Comparison of ENCODE assay signal across 31 cellular contexts in the genomic region with DNA sequence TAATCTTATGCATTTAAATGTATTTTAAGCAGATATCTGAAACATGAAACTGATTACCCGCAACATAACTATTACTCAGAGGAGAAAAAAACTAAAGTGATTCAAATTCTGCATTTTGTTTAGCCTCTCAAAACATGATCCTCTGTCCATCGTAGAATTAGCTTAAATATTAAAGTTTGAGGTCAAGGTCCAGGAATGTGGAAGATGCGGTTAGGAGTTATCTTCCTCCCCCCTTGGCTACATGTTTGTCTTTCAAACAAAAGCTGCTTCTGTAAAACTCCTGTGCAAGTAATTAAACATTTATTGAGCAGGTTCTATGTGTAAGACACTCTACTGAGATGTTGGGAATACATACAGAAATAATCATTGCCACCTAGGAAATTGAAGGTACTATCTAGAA.
"Had no signal": no experiment of that assay in that cellular context is flagged by ENCODE, and none has a peak within 500 bp of the region (broad histone marks: within the 10 kb centered on the region; RNA-seq: fewer than 3 reads in every experiment).

No MANE protein-coding gene starts in this region.

- H3K36me3 ChIP-seq: ascending aorta, breast epithelium, cardiac muscle cell, colonic mucosa, esophagus squamous epithelium, gastroesophageal sphincter had no signal

- H3K4me1 ChIP-seq: ascending aorta, breast epithelium, colonic mucosa, esophagus squamous epithelium, gastroesophageal sphincter had no signal

- H3K9me3 Mint-ChIP-seq: activated CD4-positive, alpha-beta memory T cell treated with anti-CD3 and anti-CD28 coated beads for 36 hours; activated CD4-positive, alpha-beta T cell treated with anti-CD3 and anti-CD28 coated beads, Interleukin-2, amount 10 ng/mL, durations not matched to agents 24 days and 14 days; activated naive CD4-positive, alpha-beta T cell treated with anti-CD3 and anti-CD28 coated beads, Interleukin-2, amount 50 U/mL, for 24 hours; activated naive CD8-positive, alpha-beta T cell treated with anti-CD3 and anti-CD28 coated beads for 36 hours; activated naive CD8-positive, alpha-beta T cell treated with anti-CD3 and anti-CD28 coated beads, Interleukin-2, amount 50 U/mL, for 24 hours; activated T-helper 1 cell treated with anti-CD3 and anti-CD28 coated beads, Interleukin-12 subunit alpha, Interleukin-12 subunit beta, Interleukin-2, Interleukin-4 antibody, amounts not matched to agents 30 ng/mL and 10 ng/mL and 1 ng/mL, durations not matched to agents 14 hours and 24 hours and 36 hours; brain had no signal

- H3K4me3 ChIP-seq: ascending aorta, breast epithelium, cardiac muscle cell, colonic mucosa, esophagus squamous epithelium, gastroesophageal sphincter had no signal

- H3K36me3 Mint-ChIP-seq: activated CD4-positive, alpha-beta memory T cell treated with anti-CD3 and anti-CD28 coated beads for 36 hours; activated CD8-positive, alpha-beta memory T cell treated with anti-CD3 and anti-CD28 coated beads, Interleukin-2, amount 10 ng/mL, durations not matched to agents 7 days and 5 days; activated naive CD4-positive, alpha-beta T cell treated with anti-CD3 and anti-CD28 coated beads, Interleukin-2, amount 50 U/mL, for 24 hours; activated naive CD8-positive, alpha-beta T cell treated with anti-CD3 and anti-CD28 coated beads for 36 hours; brain had no signal

- ATAC-seq: activated CD4-positive, alpha-beta T cell treated with anti-CD3 and anti-CD28 coated beads for 36 hours; activated CD8-positive, alpha-beta memory T cell treated with anti-CD3 and anti-CD28 coated beads, Interleukin-2, amount 10 ng/mL, durations not matched to agents 7 days and 5 days; activated CD8-positive, alpha-beta T cell treated with anti-CD3 and anti-CD28 coated beads, Interleukin-2, amount 10 ng/mL, durations not matched to agents 7 days and 5 days; activated naive CD8-positive, alpha-beta T cell treated with anti-CD3 and anti-CD28 coated beads, Interleukin-2, amount 50 U/mL, for 24 hours; gastroesophageal sphincter had no signal

- H3K27me3 ChIP-seq: ascending aorta, breast epithelium, cardiac muscle cell, colonic mucosa, esophagus squamous epithelium, gastroesophageal sphincter had no signal

- DNase-seq: activated CD4-positive, alpha-beta memory T cell treated with anti-CD3 and anti-CD28 coated beads for 36 hours; activated CD4-positive, alpha-beta T cell treated with anti-CD3 and anti-CD28 coated beads for 36 hours; activated CD4-positive, alpha-beta T cell treated with anti-CD3 and anti-CD28 coated beads, Interleukin-2, amount 10 ng/mL, durations not matched to agents 24 days and 14 days; activated CD4-positive, CD25-positive, alpha-beta regulatory T cell; activated CD4-positive, CD25-positive, alpha-beta regulatory T cell treated with anti-CD3 and anti-CD28 coated beads, Interleukin-2, amount 50 U/mL, for 72 hours; activated CD8-positive, alpha-beta memory T cell treated with anti-CD3 and anti-CD28 coated beads, Interleukin-2, amount 10 ng/mL, durations not matched to agents 7 days and 5 days; activated CD8-positive, alpha-beta memory T cell treated with anti-CD3 and anti-CD28 coated beads, Interleukin-2, amount 50 U/mL, for 4 hours; activated CD8-positive, alpha-beta T cell treated with anti-CD3 and anti-CD28 coated beads, Interleukin-2, amount 10 ng/mL, durations not matched to agents 7 days and 5 days; activated effector memory CD4-positive, alpha-beta T cell treated with anti-CD3 and anti-CD28 coated beads, Interleukin-2, amount 50 U/mL, for 16 hours; activated naive CD4-positive, alpha-beta T cell treated with anti-CD3 and anti-CD28 coated beads for 36 hours; activated naive CD8-positive, alpha-beta T cell treated with anti-CD3 and anti-CD28 coated beads for 36 hours; activated naive CD8-positive, alpha-beta T cell treated with anti-CD3 and anti-CD28 coated beads, Interleukin-2, amount 50 U/mL, for 24 hours; activated T-cell treated with anti-CD3 and anti-CD28 coated beads, Interleukin-2, amount 50 U/mL, for 1 hour; activated T-cell treated with anti-CD3 and anti-CD28 coated beads, Interleukin-2, amount 50 U/mL, for 48 hours; central memory CD4-positive, alpha-beta T cell; cerebellar nuclear complex; colonic mucosa; effector CD8-positive, alpha-beta T cell; esophagus squamous epithelium; foreskin melanocyte; head of caudate nucleus; T-helper 2 cell had no signal

- H3K27me3 Mint-ChIP-seq: activated CD4-positive, alpha-beta memory T cell treated with anti-CD3 and anti-CD28 coated beads for 36 hours; activated CD4-positive, alpha-beta T cell treated with anti-CD3 and anti-CD28 coated beads for 36 hours; activated CD4-positive, alpha-beta T cell treated with anti-CD3 and anti-CD28 coated beads, Interleukin-2, amount 10 ng/mL, durations not matched to agents 24 days and 14 days; activated CD8-positive, alpha-beta memory T cell treated with anti-CD3 and anti-CD28 coated beads, Interleukin-2, amount 10 ng/mL, durations not matched to agents 7 days and 5 days; activated naive CD4-positive, alpha-beta T cell treated with anti-CD3 and anti-CD28 coated beads, Interleukin-2, amount 50 U/mL, for 24 hours; activated naive CD8-positive, alpha-beta T cell treated with anti-CD3 and anti-CD28 coated beads for 36 hours; activated naive CD8-positive, alpha-beta T cell treated with anti-CD3 and anti-CD28 coated beads, Interleukin-2, amount 50 U/mL, for 24 hours; brain had no signal

- H3K27ac ChIP-seq: ascending aorta, breast epithelium, cardiac muscle cell, colonic mucosa, epithelial cell of prostate, esophagus squamous epithelium, gastroesophageal sphincter had no signal

- H3K4me1 Mint-ChIP-seq: activated CD4-positive, alpha-beta T cell treated with anti-CD3 and anti-CD28 coated beads for 36 hours; activated CD4-positive, alpha-beta T cell treated with anti-CD3 and anti-CD28 coated beads, Interleukin-2, amount 10 ng/mL, durations not matched to agents 24 days and 14 days; activated CD8-positive, alpha-beta memory T cell treated with anti-CD3 and anti-CD28 coated beads, Interleukin-2, amount 10 ng/mL, durations not matched to agents 7 days and 5 days; activated naive CD4-positive, alpha-beta T cell treated with anti-CD3 and anti-CD28 coated beads, Interleukin-2, amount 50 U/mL, for 24 hours; activated naive CD8-positive, alpha-beta T cell treated with anti-CD3 and anti-CD28 coated beads for 36 hours; activated naive CD8-positive, alpha-beta T cell treated with anti-CD3 and anti-CD28 coated beads, Interleukin-2, amount 50 U/mL, for 24 hours; brain had no signal

- H3K27ac Mint-ChIP-seq: activated CD4-positive, alpha-beta memory T cell treated with anti-CD3 and anti-CD28 coated beads for 36 hours; activated CD4-positive, alpha-beta T cell treated with anti-CD3 and anti-CD28 coated beads for 36 hours; activated CD4-positive, alpha-beta T cell treated with anti-CD3 and anti-CD28 coated beads, Interleukin-2, amount 10 ng/mL, durations not matched to agents 24 days and 14 days; activated CD8-positive, alpha-beta memory T cell treated with anti-CD3 and anti-CD28 coated beads, Interleukin-2, amount 10 ng/mL, durations not matched to agents 7 days and 5 days; activated CD8-positive, alpha-beta T cell treated with anti-CD3 and anti-CD28 coated beads, Interleukin-2, amount 10 ng/mL, durations not matched to agents 7 days and 5 days; activated naive CD4-positive, alpha-beta T cell treated with anti-CD3 and anti-CD28 coated beads for 36 hours; activated naive CD4-positive, alpha-beta T cell treated with anti-CD3 and anti-CD28 coated beads, Interleukin-2, amount 50 U/mL, for 24 hours; activated naive CD8-positive, alpha-beta T cell treated with anti-CD3 and anti-CD28 coated beads for 36 hours; activated naive CD8-positive, alpha-beta T cell treated with anti-CD3 and anti-CD28 coated beads, Interleukin-2, amount 50 U/mL, for 24 hours; activated T-helper 1 cell treated with anti-CD3 and anti-CD28 coated beads, Interleukin-12 subunit alpha, Interleukin-12 subunit beta, Interleukin-2, Interleukin-4 antibody, amounts not matched to agents 30 ng/mL and 10 ng/mL and 1 ng/mL, durations not matched to agents 14 hours and 24 hours and 36 hours; activated T-helper 2 cell treated with anti-CD3 and anti-CD28 coated beads, Interferon-gamma antibody, Interleukin-2, Interleukin-4, amounts not matched to agents 10 μg/mL and 5 μg/mL and 100 μg/mL, durations not matched to agents 14 hours and 24 hours and 36 hours; brain had no signal

- H3K4me3 Mint-ChIP-seq: activated CD4-positive, alpha-beta memory T cell treated with anti-CD3 and anti-CD28 coated beads for 36 hours; activated CD4-positive, alpha-beta T cell treated with anti-CD3 and anti-CD28 coated beads for 36 hours; activated CD4-positive, alpha-beta T cell treated with anti-CD3 and anti-CD28 coated beads, Interleukin-2, amount 10 ng/mL, durations not matched to agents 24 days and 14 days; activated CD8-positive, alpha-beta memory T cell treated with anti-CD3 and anti-CD28 coated beads, Interleukin-2, amount 10 ng/mL, durations not matched to agents 7 days and 5 days; activated CD8-positive, alpha-beta T cell treated with anti-CD3 and anti-CD28 coated beads, Interleukin-2, amount 10 ng/mL, durations not matched to agents 7 days and 5 days; activated naive CD4-positive, alpha-beta T cell treated with anti-CD3 and anti-CD28 coated beads for 36 hours; activated naive CD4-positive, alpha-beta T cell treated with anti-CD3 and anti-CD28 coated beads, Interleukin-2, amount 50 U/mL, for 24 hours; activated naive CD8-positive, alpha-beta T cell treated with anti-CD3 and anti-CD28 coated beads for 36 hours; activated naive CD8-positive, alpha-beta T cell treated with anti-CD3 and anti-CD28 coated beads, Interleukin-2, amount 50 U/mL, for 24 hours; activated T-helper 1 cell treated with anti-CD3 and anti-CD28 coated beads, Interleukin-12 subunit alpha, Interleukin-12 subunit beta, Interleukin-2, Interleukin-4 antibody, amounts not matched to agents 30 ng/mL and 10 ng/mL and 1 ng/mL, durations not matched to agents 14 hours and 24 hours and 36 hours; brain had no signal

- H3K9me3 ChIP-seq: ascending aorta, breast epithelium, colonic mucosa, esophagus squamous epithelium, gastroesophageal sphincter had no signal
